In genomic region chr14:105169776-105170655, GRCh38 we compare ENCODE assay signal across 9 cellular contexts. TPM values are rescaled to one million over a fixed set of nuclear protein-coding genes. Genes with fewer than 3 reads are reported as not detected.
DNase-seq lines count a peak whose midpoint lies in the region; ATAC-seq and TF ChIP-seq lines count a peak whose summit lies in the region.
"Had no signal": no experiment of that assay in that cellular context is flagged by ENCODE, and none has a peak within 500 bp of the region (broad histone marks: within the 10 kb centered on the region; RNA-seq: fewer than 3 reads in every experiment).

No MANE protein-coding gene starts in this region.

- H3K4me3 ChIP-seq in heart left ventricle, result no peak overlapping the region

- H3K4me1 Mint-ChIP-seq in effector memory CD8-positive, alpha-beta T cell (ENCODE audit: low read depth in 2 of 2), result peaks cover 20 to 22% of the 10 kb centered on the region in 2 donors
- H3K4me1 Mint-ChIP-seq in stimulated activated naive CD8-positive, alpha-beta T cell treated with anti-CD3 and anti-CD28 coated beads, Interleukin-15, amount 100 ng/mL, for 72 hours, result peaks cover 37% of the 10 kb centered on the region

- DNase-seq in heart left ventricle (no peak), left ventricle myocardium superior (no peak), NCI-H510A treated with DMSO at 0.1 percent for 48 hours (lab: John Stamatoyannopoulos, UW) (peak; percentile 64), NCI-H128 (lab: John Stamatoyannopoulos, UW; ENCODE audit: unreplicated experiment) (no peak)
- DNase-seq in effector memory CD8-positive, alpha-beta T cell, result no peak
- DNase-seq in stimulated activated naive CD8-positive, alpha-beta T cell treated with anti-CD3 and anti-CD28 coated beads, Interleukin-15, amount 100 ng/mL, for 72 hours, result no peak
- DNase-seq: cerebellar nuclear complex, PC-9 had no signal

- H3K4me1 ChIP-seq in heart left ventricle, result peaks cover 14 to 58% (median 38%) of the 10 kb centered on the region in 12 donors

- H3K36me3 ChIP-seq in heart left ventricle, result no peaks in the 10 kb centered on the region

- TF ChIP-seq CTCF in heart left ventricle (IDR thresholded peaks at IDR 0.05), result no peak

- TF ChIP-seq POLR2A in heart left ventricle (IDR thresholded peaks at IDR 0.05), result no peak

- H3K27ac ChIP-seq in heart left ventricle, result peak overlapping the region in 8 of 12 donors; percentile 64 to 82 (median 72)
- H3K27ac ChIP-seq: PC-9 had no signal

- H3K4me3 Mint-ChIP-seq in effector memory CD8-positive, alpha-beta T cell, result peak overlapping the region; percentile 85 to 87
- H3K4me3 Mint-ChIP-seq in stimulated activated naive CD8-positive, alpha-beta T cell treated with anti-CD3 and anti-CD28 coated beads, Interleukin-15, amount 100 ng/mL, for 72 hours, result peak overlapping the region; percentile 74 to 89

- peaks cover 3% of the 10 kb centered on the region for H3K36me3 Mint-ChIP-seq in effector memory CD8-positive, alpha-beta T cell (ENCODE audit: insufficient read depth)

- ATAC-seq in heart left ventricle, result no peak
- ATAC-seq in left ventricle myocardium superior, result no peak
- no peak for ATAC-seq in effector memory CD8-positive, alpha-beta T cell (replicated peaks)
- ATAC-seq in stimulated activated naive CD8-positive, alpha-beta T cell treated with anti-CD3 and anti-CD28 coated beads, Interleukin-15, amount 100 ng/mL, for 72 hours, result no peak
- ATAC-seq in GM21526 (IDR thresholded peaks at IDR 0.05; ENCODE audit: low FRiP score, unreplicated experiment), result no peak

- peaks cover 0 to 36% (median 0%) of the 10 kb centered on the region in 9 donors for H3K27me3 ChIP-seq in heart left ventricle

- 80 to 87% (median 83%) methylated on average over 17 to 22 of the region's 22 CpGs for WGBS in heart left ventricle, 4 donors

- H3K27ac Mint-ChIP-seq in effector memory CD8-positive, alpha-beta T cell, result peak overlapping the region in 1 of 2 donors; percentile 26
- H3K27ac Mint-ChIP-seq in stimulated activated naive CD8-positive, alpha-beta T cell treated with anti-CD3 and anti-CD28 coated beads, Interleukin-15, amount 100 ng/mL, for 72 hours, result no peak overlapping the region

- intact Hi-C loops in heart left ventricle (cut with DNase I), result loop anchor here in 6 of 10 donors (2.0 to 10.0 kb wide), 4 partner anchors 27 to 78 kb away; no protein-coding TSS in a partner anchor
- intact Hi-C loops in left ventricle myocardium superior (cut with micrococcal nuclease), result no loop called here

- H3K9me3 ChIP-seq in heart left ventricle, result no peaks in the 10 kb centered on the region

- H3K9me3 Mint-ChIP-seq in effector memory CD8-positive, alpha-beta T cell, result no peaks in the 10 kb centered on the region
- H3K9me3 Mint-ChIP-seq in stimulated activated naive CD8-positive, alpha-beta T cell treated with anti-CD3 and anti-CD28 coated beads, Interleukin-15, amount 100 ng/mL, for 72 hours, result no peaks in the 10 kb centered on the region

- peaks cover 7 to 35% of the 10 kb centered on the region in 2 donors for H3K27me3 Mint-ChIP-seq in effector memory CD8-positive, alpha-beta T cell
- peaks cover 53% of the 10 kb centered on the region for H3K27me3 Mint-ChIP-seq in stimulated activated naive CD8-positive, alpha-beta T cell treated with anti-CD3 and anti-CD28 coated beads, Interleukin-15, amount 100 ng/mL, for 72 hours

RNA-seq across cellular contexts. Expression of gene JAG2, which starts 1.4 kb away (rescaled TPM):
- total RNA-seq in heart left ventricle, result 10 to 100 TPM; 20.4 to 62.4 (median 28.6) TPM
- 10 to 100 TPM; 19.1 to 25.2 TPM for polyA plus RNA-seq in heart left ventricle
- 33.6 TPM for total RNA-seq in left ventricle myocardium superior

RNA-seq across cellular contexts. Expression of gene NUDT14, which starts 11.1 kb away (rescaled TPM):
- total RNA-seq in heart left ventricle (10 to 100 TPM; 16.7 to 48.9 (median 23.8) TPM), left ventricle myocardium superior (34.7 TPM)
- polyA plus RNA-seq in heart left ventricle, result 10 to 100 TPM; 14.3 to 29.6 TPM
